32 cellular contexts compared by ENCODE assay signal in the genomic region with DNA sequence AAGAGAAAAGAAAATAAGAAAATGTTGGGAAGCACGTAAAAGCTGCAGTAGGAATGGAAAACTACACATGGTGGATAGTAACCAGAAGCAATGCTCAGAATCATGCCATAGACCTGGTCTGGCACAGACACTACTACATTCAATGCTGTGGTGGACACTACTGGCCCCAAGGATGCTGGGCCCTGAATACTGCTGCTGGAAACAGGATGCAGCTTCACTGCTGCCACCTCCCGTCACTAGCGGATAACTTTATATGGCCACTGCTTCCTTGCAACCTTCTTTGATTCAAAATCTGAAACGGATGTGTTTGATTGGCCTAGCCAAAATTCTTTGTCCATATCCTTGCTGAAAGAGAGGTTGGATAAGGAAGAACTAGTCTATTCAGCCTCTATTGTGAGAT. TPM values are rescaled to one million over a fixed set of nuclear protein-coding genes. Genes with fewer than 3 reads are reported as not detected.
DNase-seq lines count a peak whose midpoint lies in the region; ATAC-seq, FAIRE-seq and TF ChIP-seq lines count a peak whose summit lies in the region.
"Had no signal": no experiment of that assay in that cellular context is flagged by ENCODE, and none has a peak within 500 bp of the region (broad histone marks: within the 10 kb centered on the region; RNA-seq: fewer than 3 reads in every experiment).

No MANE protein-coding gene starts in this region.

- no peak for FAIRE-seq in A549 (lab: Jason Lieb, UNC)
- no peak for FAIRE-seq in HepG2 (lab: Jason Lieb, UNC)
- FAIRE-seq: D721Med, G401.6 had no signal

- H3K27me3 ChIP-seq in H9 (ENCODE audit: insufficient read depth, low read length) (no peaks in the 10 kb centered on the region; the same call in 1 of the 2 replicates), HepG2 (ENCODE audit: control insufficient read depth in 1 of 2, insufficient read depth in 2 of 2, low read length in 2 of 2) (peaks cover 0 to 2% of the 10 kb centered on the region in 2 experiments; a peak in 1 of 5 replicates), breast epithelium (no peaks in the 10 kb centered on the region), upper lobe of left lung (no peaks in the 10 kb centered on the region)
- H3K27me3 ChIP-seq: ascending aorta, gastroesophageal sphincter, transverse colon had no signal

- TF ChIP-seq RAD21 in A549 (conservative IDR thresholded peaks at IDR 0.05 in 1 of 2, IDR thresholded peaks at IDR 0.05 in 1 of 2), result no peak
- TF ChIP-seq RAD21 in HepG2 (CRISPR knock-in tag; IDR thresholded peaks at IDR 0.05), result no peak

- H3K4me2 ChIP-seq in A549 (no peak overlapping the region), H9 (ENCODE audit: insufficient read depth, insufficient read length, low read length) (no peak overlapping the region), HepG2 (ENCODE audit: low read depth, low read length) (no peak overlapping the region)
- H3K4me2 ChIP-seq: smooth muscle cell had no signal

- H3K4me3 Mint-ChIP-seq in H9 (no peak overlapping the region), WTC11 (no peak overlapping the region)
- H3K4me3 Mint-ChIP-seq: activated naive CD4-positive, alpha-beta T cell treated with anti-CD3 and anti-CD28 coated beads, Interleukin-2, amount 50 U/mL, for 24 hours; CD14-positive monocyte; IgD-negative memory B cell had no signal

- TF ChIP-seq CTCF in A549 (IDR thresholded peaks at IDR 0.05) (no peak), H9 (conservative IDR thresholded peaks at IDR 0.05) (0 out of 3 replicates have a peak, but pooled peaks have one; percentile 13), WTC11 (IDR thresholded peaks at IDR 0.05) (no peak), HepG2 (CRISPR knock-in tag; IDR thresholded peaks at IDR 0.05) (no peak), breast epithelium (IDR thresholded peaks at IDR 0.05) (no peak), upper lobe of left lung (IDR thresholded peaks at IDR 0.05) (no peak)

- no peak overlapping the region for H2BK20ac ChIP-seq in H9 (ENCODE audit: low read depth, low read length, poor library complexity, severe bottlenecking)

- H3K23me2 ChIP-seq in H9 (ENCODE audit: insufficient read length, low read depth, low read length, poor library complexity, severe bottlenecking), result no peaks in the 10 kb centered on the region

- H2AFZ ChIP-seq in H9 (ENCODE audit: low read length) (no peak overlapping the region), HepG2 (ENCODE audit: low read length) (no peak overlapping the region)

- H3K79me2 ChIP-seq in H9 (ENCODE audit: insufficient read depth, low read length) (no peaks in the 10 kb centered on the region), HepG2 (ENCODE audit: insufficient read depth, low read length) (no peaks in the 10 kb centered on the region)

- no peak overlapping the region for H3K14ac ChIP-seq in H9 (ENCODE audit: insufficient read depth, low read length)

- no peaks in the 10 kb centered on the region for H3K79me1 ChIP-seq in H9 (ENCODE audit: insufficient read depth, low read depth, low read length, poor library complexity, severe bottlenecking)

- intact Hi-C loops in HepG2 (cut with micrococcal nuclease; ENCODE audit: unreplicated experiment) (no loop called here), breast epithelium (cut with DNase I; ENCODE audit: low total_unique reads) (no loop called here)

- no peak overlapping the region for H2BK12ac ChIP-seq in H9 (ENCODE audit: insufficient read length, low read depth, low read length)

- H3K36me3 ChIP-seq in HepG2 (replicated peaks in 1 of 2; ENCODE audit: control insufficient read depth in 1 of 2, insufficient read depth in 2 of 2, low read length in 2 of 2) (no peaks in the 10 kb centered on the region), breast epithelium (no peaks in the 10 kb centered on the region), upper lobe of left lung (no peaks in the 10 kb centered on the region)
- H3K36me3 ChIP-seq: ascending aorta, gastroesophageal sphincter, lower lobe of right lung, transverse colon had no signal

- H3K27ac Mint-ChIP-seq in H9 (no peak overlapping the region), WTC11 (no peak overlapping the region)
- H3K27ac Mint-ChIP-seq: activated naive CD4-positive, alpha-beta T cell treated with anti-CD3 and anti-CD28 coated beads, Interleukin-2, amount 50 U/mL, for 24 hours; CD14-positive monocyte had no signal

- no peak overlapping the region for H3K4ac ChIP-seq in H9 (ENCODE audit: low read depth, low read length)

- H3K27me3 Mint-ChIP-seq in H9 (ENCODE audit: low read depth) (no peaks in the 10 kb centered on the region), WTC11 (ENCODE audit: low read depth) (no peaks in the 10 kb centered on the region; the same call in 1 of the 2 replicates)
- H3K27me3 Mint-ChIP-seq: activated naive CD4-positive, alpha-beta T cell treated with anti-CD3 and anti-CD28 coated beads, Interleukin-2, amount 50 U/mL, for 24 hours had no signal

- no peak overlapping the region for H2BK15ac ChIP-seq in H9 (ENCODE audit: low read depth, low read length)

- 65% methylated on average over 4 of the region's 4 CpGs for WGBS in A549 (ENCODE audit: missing lambda C conversion rate)
- no CpG with 5 or more reads among the region's 4 CpGs for whole genome bisulfite sequencing in H9 (ENCODE audit: extremely low coverage, insufficient read length, low lambda C conversion rate)
- WGBS in HepG2 (ENCODE audit: low lambda C conversion rate), result 53% methylated on average over 4 of the region's 4 CpGs
- 58 to 65% methylated on average over 4 of the region's 4 CpGs for WGBS in upper lobe of left lung, 2 donors

- peak in 1 of 2 experiments; percentile 29 for DNase-seq in A549 (ENCODE audit: low read depth in 1 of 2, low spot score in 1 of 2)
- no peak for DNase-seq in H9
- no peak for DNase-seq in WTC11 (ENCODE audit: low spot score)
- no peak for DNase-seq in HepG2 (ENCODE audit: low spot score)
- DNase-seq in breast epithelium (ENCODE audit: low spot score in 2 of 2), result no peak
- no peak for DNase-seq in NCI-H1930 (lab: John Stamatoyannopoulos, UW)
- DNase-seq in upper lobe of left lung, result no peak
- DNase-seq: ACHN; activated CD4-positive, alpha-beta T cell treated with anti-CD3 and anti-CD28 coated beads for 4 hours; activated T-cell treated with anti-CD3 and anti-CD28 coated beads, Interleukin-2, amount 50 U/mL, for 48 hours; cerebellar nuclear complex; effector CD4-positive, alpha-beta T cell; H7; islet precursor cell; lower lobe of right lung; NCI-H1436; NCI-H2171; NCI-H774; OCI-M1; stimulated activated CD4-positive, alpha-beta T cell treated with anti-CD3 and anti-CD28 coated beads, Interleukin-2, amount 100 ng/mL, for 48 hours; stimulated activated naive CD8-positive, alpha-beta T cell treated with anti-CD3 and anti-CD28 coated beads, Interleukin-15, Interleukin-2, amounts not matched to agents 100 U/mL and 50 U/mL, for 24 hours; transverse colon had no signal

- H4K8ac ChIP-seq in H9 (replicated peaks; ENCODE audit: insufficient read length, low read depth, low read length), result no peak overlapping the region

- H3K9me3 ChIP-seq in A549 (no peaks in the 10 kb centered on the region), H9 (ENCODE audit: control insufficient read depth, low read depth, low read length) (no peaks in the 10 kb centered on the region), HepG2 (ENCODE audit: low read length) (no peaks in the 10 kb centered on the region), breast epithelium (no peaks in the 10 kb centered on the region), upper lobe of left lung (no peaks in the 10 kb centered on the region)
- H3K9me3 ChIP-seq: ascending aorta, gastroesophageal sphincter, lower lobe of right lung, transverse colon had no signal

- H3K27ac ChIP-seq in A549 (no peak overlapping the region), H9 (ENCODE audit: insufficient read length, low read depth, low read length) (no peak overlapping the region), HepG2 (ENCODE audit: extremely low read length, insufficient read depth, low read length) (no peak overlapping the region), breast epithelium (no peak overlapping the region), upper lobe of left lung (no peak overlapping the region)
- H3K27ac ChIP-seq: ascending aorta, gastroesophageal sphincter, HL-60, lower lobe of right lung, transverse colon had no signal

- no peak overlapping the region for H3K23ac ChIP-seq in H9 (ENCODE audit: insufficient read length, low read depth, low read length)

- H3K9me3 Mint-ChIP-seq in H9 (no peaks in the 10 kb centered on the region), WTC11 (no peaks in the 10 kb centered on the region)
- H3K9me3 Mint-ChIP-seq: activated naive CD4-positive, alpha-beta T cell treated with anti-CD3 and anti-CD28 coated beads, Interleukin-2, amount 50 U/mL, for 24 hours; IgD-negative memory B cell had no signal

- H2BK5ac ChIP-seq in H9 (ENCODE audit: insufficient read length, low read length), result no peak overlapping the region

- H2BK120ac ChIP-seq in H9 (ENCODE audit: low read depth, low read length, poor library complexity, severe bottlenecking), result no peak overlapping the region

- H4K5ac ChIP-seq in H9 (ENCODE audit: insufficient read length, low read depth, low read length), result no peak overlapping the region

- no peak overlapping the region for H3T11ph ChIP-seq in H9 (ENCODE audit: low read length)

- H4K91ac ChIP-seq in H9 (ENCODE audit: insufficient read length, low read depth, low read length), result no peak overlapping the region

- no peaks in the 10 kb centered on the region for H4K20me1 ChIP-seq in H9 (ENCODE audit: control insufficient read depth, insufficient read depth, insufficient read length)
- no peaks in the 10 kb centered on the region for H4K20me1 ChIP-seq in HepG2 (ENCODE audit: insufficient read depth, low read length)

- H3K4me1 Mint-ChIP-seq in H9 (peaks cover 0 to 2% of the 10 kb centered on the region in 2 experiments; a peak in 1 of 4 replicates), WTC11 (no peaks in the 10 kb centered on the region)
- H3K4me1 Mint-ChIP-seq: activated naive CD4-positive, alpha-beta T cell treated with anti-CD3 and anti-CD28 coated beads, Interleukin-2, amount 50 U/mL, for 24 hours; CD14-positive monocyte had no signal

- TF ChIP-seq POLR2A in A549 (IDR thresholded peaks at IDR 0.05; ENCODE audit: low read length), result no peak
- TF ChIP-seq POLR2A in HepG2 (IDR thresholded peaks at IDR 0.05; ENCODE audit: insufficient read depth in 1 of 2, low read depth in 2 of 2, low read length in 2 of 2), result no peak
- no peak for TF ChIP-seq POLR2A in breast epithelium (IDR thresholded peaks at IDR 0.05)
- no peak for TF ChIP-seq POLR2A in upper lobe of left lung (IDR thresholded peaks at IDR 0.05)

- CTCF ChIA-PET in A549 (lab: Yijun Ruan, JAX) (interaction anchor here (0.9 to 2.1 kb wide), 6 partner anchors 13 to 178 kb away, joined by 3 to 12 read pairs (median 4); no protein-coding TSS in a partner anchor), WTC11 (lab: Charles Lee) (interaction anchor here (1.0 to 4.7 kb wide), 4 partner anchors 10 to 133 kb away, joined by 3 to 30 read pairs (median 4); a partner anchor contains a TSS), HepG2 (lab: Yijun Ruan, JAX; ENCODE audit: low intra/inter-chr PET ratio, low total read pairs) (no interaction called here)

- no TSS peak for BruUV-seq in HepG2 (replicated peaks; lab: Mats Ljungman, UMichigan)

- H3K9ac ChIP-seq in H9 (ENCODE audit: extremely low read depth, insufficient read length, low read length) (no peak overlapping the region), HepG2 (ENCODE audit: insufficient read depth, low read depth, low read length) (no peak overlapping the region)

- H3K4me1 ChIP-seq in A549, result no peaks in the 10 kb centered on the region
- H3K4me1 ChIP-seq in H9 (ENCODE audit: insufficient read depth, low read length), result no peaks in the 10 kb centered on the region
- 0 out of 2 replicates have a peak, but pooled peaks cover 2% of the 10 kb centered on the region for H3K4me1 ChIP-seq in HepG2 (ENCODE audit: insufficient read depth, low read length)
- H3K4me1 ChIP-seq in breast epithelium, result no peaks in the 10 kb centered on the region
- H3K4me1 ChIP-seq in upper lobe of left lung, result peaks cover 0 to 9% (median 3%) of the 10 kb centered on the region in 4 donors
- H3K4me1 ChIP-seq: ascending aorta had no signal

- no peak overlapping the region for H3K4me3 ChIP-seq in A549
- H3K4me3 ChIP-seq in HepG2 (replicated peaks in 1 of 3; ENCODE audit: insufficient read depth in 1 of 3, low read depth in 2 of 3, low read length in 3 of 3), result no peak overlapping the region
- H3K4me3 ChIP-seq in breast epithelium, result no peak overlapping the region
- H3K4me3 ChIP-seq in upper lobe of left lung, result no peak overlapping the region
- H3K4me3 ChIP-seq: ascending aorta, gastroesophageal sphincter, lower lobe of right lung, smooth muscle cell, transverse colon had no signal

- H3K36me3 Mint-ChIP-seq in H9 (ENCODE audit: insufficient read depth in 1 of 3, low read depth in 3 of 3), result no peaks in the 10 kb centered on the region
- no peaks in the 10 kb centered on the region for H3K36me3 Mint-ChIP-seq in WTC11
- H3K36me3 Mint-ChIP-seq: activated naive CD4-positive, alpha-beta T cell treated with anti-CD3 and anti-CD28 coated beads, Interleukin-2, amount 50 U/mL, for 24 hours; CD14-positive monocyte; IgD-negative memory B cell had no signal

- peak; percentile 57 to 64; a peak in 4 of 6 replicates for ATAC-seq in A549
- ATAC-seq in WTC11, result peak; percentile 45; the same call in 1 of the 2 replicates
- ATAC-seq in HepG2, result peak; percentile 74
- no peak for ATAC-seq in HG02610 (IDR thresholded peaks at IDR 0.05; ENCODE audit: unreplicated experiment)
- no peak for ATAC-seq in upper lobe of left lung (ENCODE audit: low FRiP score in 2 of 2)
- ATAC-seq: gastroesophageal sphincter; stimulated activated naive CD8-positive, alpha-beta T cell treated with anti-CD3 and anti-CD28 coated beads, Interleukin-15, Interleukin-2, amounts not matched to agents 100 U/mL and 50 U/mL, for 24 hours had no signal

- TF ChIP-seq EP300 in A549 (IDR thresholded peaks at IDR 0.05), result no peak
- TF ChIP-seq EP300 in HepG2 (IDR thresholded peaks at IDR 0.05; ENCODE audit: low read depth in 2 of 2, low read length in 2 of 2), result no peak
- TF ChIP-seq EP300 in HepG2 (CRISPR knock-in tag; IDR thresholded peaks at IDR 0.05; ENCODE audit: borderline replicate concordance), result no peak
- TF ChIP-seq EP300 in upper lobe of left lung (IDR thresholded peaks at IDR 0.05), result no peak

- no peak overlapping the region for H3K18ac ChIP-seq in H9 (ENCODE audit: insufficient read length, low read depth, low read length)

- no peak overlapping the region for H3K56ac ChIP-seq in H9 (ENCODE audit: insufficient read length, low read depth, low read length)

- POLR2A ChIA-PET in A549 (lab: Yijun Ruan, JAX) (no interaction called here), WTC11 (lab: Charles Lee) (no interaction called here), HepG2 (lab: Yijun Ruan, JAX) (no interaction called here)

- H2AK5ac ChIP-seq in H9 (ENCODE audit: insufficient read length, low read length), result no peak overlapping the region

- in situ Hi-C loops in HepG2 (cut with HindIII; ENCODE audit: extremely low pct_ligation_motif_present, low pct_unique_long_range_greater_than_20kb), result no loop called here

RNA-seq across cellular contexts. Expression of a gene that starts 30.7 kb away (rescaled TPM):
- polyA plus RNA-seq in A549 (2011; rRNA removed), result 16.3 and 20.9 TPM in 2 replicates
- polyA plus RNA-seq in A549 (2012; cell fraction: cytosol; rRNA removed), result 15.4 and 20.4 TPM in 2 replicates
- polyA plus RNA-seq in A549 (2012; cell fraction: nucleus; rRNA removed), result 49.3 and 50.2 TPM in 2 replicates
- 18.2 to 20.8 TPM (median 19.8 TPM) in 3 replicates for polyA plus RNA-seq in A549 (2017; fragmentation: RNase III; extraction: RNeasy Plus Mini Kit Qiagen cat#74134 plus additional on column Dnase treatment)
- 27.1 and 33.7 TPM in 2 replicates for polyA minus RNA-seq in A549 (2011; rRNA and poly(A)+ RNA removed)
- total RNA-seq in H9 (2021), result 30.2 and 31.1 TPM in 2 replicates
- 11.9 to 12.8 TPM (median 12.2 TPM) in 3 replicates for total RNA-seq in WTC11 (2021)
- total RNA-seq in HepG2 (2016; rRNA removed; fragmentation: Illumina TruSeq; extraction: Trizol), result 6.8 and 10.6 TPM in 2 replicates
- 1.0 and 1.9 TPM in 2 replicates for total RNA-seq in HepG2 (2016; cell fraction: cytosol; rRNA removed; fragmentation: Illumina TruSeq; extraction: Trizol; ENCODE audit: low read depth)
- 6.2 and 13.4 TPM in 2 replicates for total RNA-seq in HepG2 (2016; cell fraction: insoluble cytoplasmic fraction; rRNA removed; fragmentation: Illumina TruSeq; extraction: Trizol)
- 4.6 and 4.7 TPM in 2 replicates for total RNA-seq in HepG2 (2016; cell fraction: membrane; rRNA removed; fragmentation: Illumina TruSeq; extraction: Trizol)
- total RNA-seq in HepG2 (2016; cell fraction: nucleus; rRNA removed; fragmentation: Illumina TruSeq; extraction: Trizol), result 14.5 and 16.8 TPM in 2 replicates
- polyA plus RNA-seq in HepG2 (2011; rRNA removed), result 11.8 and 15.4 TPM in 2 replicates
- polyA plus RNA-seq in HepG2 (2011; cell fraction: cytosol; rRNA removed), result 9.2 and 11.5 TPM in 2 replicates
- 54.8 and 59.8 TPM in 2 replicates for polyA plus RNA-seq in HepG2 (2011; cell fraction: nucleus; rRNA removed)
- polyA plus RNA-seq in HepG2 (2012), result 9.1 and 10.5 TPM in 2 replicates
- 0.58 and 0.87 TPM in 2 replicates for polyA plus RNA-seq in HepG2 (2016; cell fraction: cytosol; fragmentation: Illumina TruSeq; extraction: Trizol; ENCODE audit: low read depth)
- 4.3 and 5.7 TPM in 2 replicates for polyA plus RNA-seq in HepG2 (2016; cell fraction: insoluble cytoplasmic fraction; fragmentation: Illumina TruSeq; extraction: Trizol; ENCODE audit: low read depth)
- 1.6 and 2.5 TPM in 2 replicates for polyA plus RNA-seq in HepG2 (2016; cell fraction: membrane; fragmentation: Illumina TruSeq; extraction: Trizol; ENCODE audit: low read depth)
- 29.2 and 33.7 TPM in 2 replicates for polyA plus RNA-seq in HepG2 (2016; cell fraction: nucleus; fragmentation: Illumina TruSeq; extraction: Trizol; ENCODE audit: insufficient read depth, low read depth)
- polyA minus RNA-seq in HepG2 (2011; rRNA and poly(A)+ RNA removed; ENCODE audit: low replicate concordance), result 48.0 and 70.3 TPM in 2 replicates
- polyA minus RNA-seq in HepG2 (2011; cell fraction: cytosol; rRNA and poly(A)+ RNA removed), result 17.7 and 22.5 TPM in 2 replicates
- polyA minus RNA-seq in HepG2 (2011; cell fraction: nucleus; rRNA and poly(A)+ RNA removed), result 21.5 and 22.5 TPM in 2 replicates
- 10 to 100 TPM; 42.0 to 61.4 (median 46.7) TPM for total RNA-seq in breast epithelium
- 100 to 1,000 TPM in 1 of 6 donors, 10 to 100 TPM in 5; 26.0 to 113 (median 35.1) TPM for total RNA-seq in upper lobe of left lung
- polyA plus RNA-seq: IgD-negative memory B cell had no signal

RNA-seq across cellular contexts. Expression of a gene that starts 41.7 kb away (rescaled TPM):
- polyA plus RNA-seq in A549 (2011; rRNA removed) (54.5 and 56.2 TPM in 2 replicates), A549 (2017; fragmentation: RNase III; extraction: RNeasy Plus Mini Kit Qiagen cat#74134 plus additional on column Dnase treatment) (12.9 to 13.0 TPM (median 13.0 TPM) in 3 replicates), HepG2 (2011; rRNA removed) (15.3 and 18.0 TPM in 2 replicates)
- 4.4 and 5.3 TPM in 2 replicates for polyA plus RNA-seq in A549 (2012; cell fraction: cytosol; rRNA removed)
- polyA plus RNA-seq in A549 (2012; cell fraction: nucleus; rRNA removed), result 7.4 and 12.6 TPM in 2 replicates
- polyA minus RNA-seq in A549 (2011; rRNA and poly(A)+ RNA removed), result 69.4 and 76.3 TPM in 2 replicates
- total RNA-seq in H9 (2021) (49.4 and 53.1 TPM in 2 replicates), WTC11 (2021) (34.3 to 42.0 TPM (median 41.8 TPM) in 3 replicates), HepG2 (2016; rRNA removed; fragmentation: Illumina TruSeq; extraction: Trizol) (26.8 and 28.2 TPM in 2 replicates), breast epithelium (10 to 100 TPM; 25.9 to 51.7 (median 26.7) TPM), upper lobe of left lung (10 to 100 TPM; 11.9 to 39.8 (median 26.6) TPM)
- 1.8 and 2.3 TPM in 2 replicates for total RNA-seq in HepG2 (2016; cell fraction: cytosol; rRNA removed; fragmentation: Illumina TruSeq; extraction: Trizol; ENCODE audit: low read depth)
- 26.7 and 27.8 TPM in 2 replicates for total RNA-seq in HepG2 (2016; cell fraction: insoluble cytoplasmic fraction; rRNA removed; fragmentation: Illumina TruSeq; extraction: Trizol)
- total RNA-seq in HepG2 (2016; cell fraction: membrane; rRNA removed; fragmentation: Illumina TruSeq; extraction: Trizol), result 7.3 and 8.1 TPM in 2 replicates
- 37.9 and 44.9 TPM in 2 replicates for total RNA-seq in HepG2 (2016; cell fraction: nucleus; rRNA removed; fragmentation: Illumina TruSeq; extraction: Trizol)
- 6.5 and 9.2 TPM in 2 replicates for polyA plus RNA-seq in HepG2 (2011; cell fraction: cytosol; rRNA removed)
- polyA plus RNA-seq in HepG2 (2011; cell fraction: nucleus; rRNA removed), result 22.2 and 26.3 TPM in 2 replicates
- polyA plus RNA-seq in HepG2 (2012), result 8.8 and 11.3 TPM in 2 replicates
- polyA plus RNA-seq in HepG2 (2016; cell fraction: cytosol; fragmentation: Illumina TruSeq; extraction: Trizol; ENCODE audit: low read depth), result 0.57 and 0.90 TPM in 2 replicates
- polyA plus RNA-seq in HepG2 (2016; cell fraction: insoluble cytoplasmic fraction; fragmentation: Illumina TruSeq; extraction: Trizol; ENCODE audit: low read depth), result 6.8 and 7.5 TPM in 2 replicates
- polyA plus RNA-seq in HepG2 (2016; cell fraction: membrane; fragmentation: Illumina TruSeq; extraction: Trizol; ENCODE audit: low read depth), result 1.6 and 2.0 TPM in 2 replicates
- 36.1 and 37.6 TPM in 2 replicates for polyA plus RNA-seq in HepG2 (2016; cell fraction: nucleus; fragmentation: Illumina TruSeq; extraction: Trizol; ENCODE audit: insufficient read depth, low read depth)
- polyA minus RNA-seq in HepG2 (2011; rRNA and poly(A)+ RNA removed; ENCODE audit: low replicate concordance), result 28.4 and 91.5 TPM in 2 replicates
- polyA minus RNA-seq in HepG2 (2011; cell fraction: cytosol; rRNA and poly(A)+ RNA removed), result 20.2 and 20.4 TPM in 2 replicates
- polyA minus RNA-seq in HepG2 (2011; cell fraction: nucleus; rRNA and poly(A)+ RNA removed), result 43.1 and 62.9 TPM in 2 replicates

Comparison
In these comparisons a context has a peak if more than half of its experiments do, and no peak if none do; other contexts are left out.
1. ATAC-seq: peak in A549 (2 of 2), WTC11 (single experiment) and HepG2 (single experiment); none in HG02610 (single experiment) and upper lobe of left lung (0 of 2).